ENCODE assay signal across 1 cellular context in genomic region chr6:42627044-42627443, GRCh38.
TF ChIP-seq lines count a peak whose summit lies in the region.

No MANE protein-coding gene starts in this region.

TF ChIP-seq in K562, 482 proteins besides CTCF, POLR2A, EP300 and RAD21 (continues in another document):
- TF ChIP-seq ZNF224 (CRISPR knock-in tag; IDR thresholded peaks at IDR 0.05) (no peak), ZNF785 (CRISPR knock-in tag; IDR thresholded peaks at IDR 0.05) (no peak), ZBTB33 (CRISPR knock-in tag; IDR thresholded peaks at IDR 0.05) (no peak), ETV6 (IDR thresholded peaks at IDR 0.05; ENCODE audit: borderline replicate concordance in 1 of 2, low read depth in 2 of 2, low read length in 1 of 2) (no peak), ETV6 (CRISPR knock-in tag; IDR thresholded peaks at IDR 0.05; ENCODE audit: borderline replicate concordance) (no peak), XRCC4 (IDR thresholded peaks at IDR 0.05; ENCODE audit: extremely low read depth, insufficient read depth, insufficient read length) (no peak), GTF2F1 (IDR thresholded peaks at IDR 0.05; ENCODE audit: low read depth, low read length) (no peak), ZNF165 (CRISPR knock-in tag; IDR thresholded peaks at IDR 0.05; ENCODE audit: borderline replicate concordance) (no peak), HMGN3 (IDR thresholded peaks at IDR 0.05; ENCODE audit: borderline replicate concordance, extremely low read depth, insufficient read length, low read depth, low read length) (no peak), ZNF212 (CRISPR knock-in tag; IDR thresholded peaks at IDR 0.05) (no peak), HDAC2 (IDR thresholded peaks at IDR 0.05) (0 out of 2 replicates have a peak, but pooled peaks have one; percentile 30), LCOR (CRISPR knock-in tag; IDR thresholded peaks at IDR 0.05) (no peak), CBX3 (IDR thresholded peaks at IDR 0.05; ENCODE audit: borderline replicate concordance in 1 of 2, low read length in 2 of 2) (no peak; a peak in 1 of 3 replicates), KDM4B (IDR thresholded peaks at IDR 0.05; ENCODE audit: borderline replicate concordance in 2 of 2, low read depth in 1 of 2) (no peak), JUND (IDR thresholded peaks at IDR 0.05; ENCODE audit: borderline replicate concordance, low read depth, low read length) (0 out of 2 replicates have a peak, but pooled peaks have one; percentile 4), JUND (tag; IDR thresholded peaks at IDR 0.05; ENCODE audit: borderline replicate concordance, low read depth, low read length) (peak; percentile 42; the same call in 1 of the 3 replicates), ZFP91 (CRISPR knock-in tag; IDR thresholded peaks at IDR 0.05) (no peak), ELK3 (CRISPR knock-in tag; IDR thresholded peaks at IDR 0.05) (no peak), SRF (CRISPR knock-in tag; IDR thresholded peaks at IDR 0.05) (peak in 1 of 2 experiments; percentile 83; a peak in 1 of 4 replicates), TRIM25 (IDR thresholded peaks at IDR 0.05; ENCODE audit: borderline replicate concordance) (no peak), ARID3A (IDR thresholded peaks at IDR 0.05; ENCODE audit: borderline replicate concordance, low read depth, low read length) (no peak), ZNF668 (CRISPR knock-in tag; IDR thresholded peaks at IDR 0.05) (0 out of 2 replicates have a peak, but pooled peaks have one; percentile 48), TCF7 (IDR thresholded peaks at IDR 0.05; ENCODE audit: borderline replicate concordance) (no peak), ZBTB12 (CRISPR knock-in tag; IDR thresholded peaks at IDR 0.05) (no peak), ZFX (CRISPR knock-in tag; IDR thresholded peaks at IDR 0.05) (no peak), ZNF511 (CRISPR knock-in tag; IDR thresholded peaks at IDR 0.05) (no peak), MCM7 (IDR thresholded peaks at IDR 0.05) (no peak), ZNF444 (CRISPR knock-in tag; IDR thresholded peaks at IDR 0.05) (no peak), POLR2B (IDR thresholded peaks at IDR 0.05; ENCODE audit: low read depth, partially characterized antibody) (no peak), MAFF (IDR thresholded peaks at IDR 0.05; ENCODE audit: low read length) (peak; percentile 89), SMARCA4 (IDR thresholded peaks at IDR 0.05) (peak; percentile 70; the same call in 1 of the 2 replicates), ZKSCAN1 (IDR thresholded peaks at IDR 0.05; ENCODE audit: low read depth, low read length) (no peak), ZEB2 (IDR thresholded peaks at IDR 0.05) (peak; percentile 38; the same call in 1 of the 2 replicates), RBM25 (IDR thresholded peaks at IDR 0.05; ENCODE audit: low read depth, low read length, severe bottlenecking) (no peak), MYC (IDR thresholded peaks at IDR 0.05; ENCODE audit: low read depth, low read length) (no peak), MYC (CRISPR knock-in tag; IDR thresholded peaks at IDR 0.05; ENCODE audit: borderline replicate concordance, low read depth) (no peak), ZNF197 (CRISPR knock-in tag; IDR thresholded peaks at IDR 0.05; ENCODE audit: low read depth) (no peak), NFIX (CRISPR knock-in tag; IDR thresholded peaks at IDR 0.05; ENCODE audit: low read depth) (no peak), SMC3 (conservative IDR thresholded peaks at IDR 0.05; ENCODE audit: insufficient read depth, low read depth, low read length) (no peak), ATF4 (CRISPR knock-in tag; IDR thresholded peaks at IDR 0.05) (no peak), NCOA6 (IDR thresholded peaks at IDR 0.05) (no peak), SAFB2 (IDR thresholded peaks at IDR 0.05; ENCODE audit: borderline replicate concordance, low read depth, low read length, severe bottlenecking) (no peak), CXXC5 (CRISPR knock-in tag; IDR thresholded peaks at IDR 0.05) (no peak), TAL1 (IDR thresholded peaks at IDR 0.05) (0 out of 2 replicates have a peak, but pooled peaks have one; percentile 3), KLF6 (CRISPR knock-in tag; IDR thresholded peaks at IDR 0.05; ENCODE audit: borderline replicate concordance) (no peak), ZNF445 (CRISPR knock-in tag; IDR thresholded peaks at IDR 0.05; ENCODE audit: low read depth) (no peak), PRMT5 (CRISPR knock-in tag; IDR thresholded peaks at IDR 0.05) (no peak), ZNF655 (CRISPR knock-in tag; IDR thresholded peaks at IDR 0.05) (no peak), ZNF121 (CRISPR knock-in tag; conservative IDR thresholded peaks at IDR 0.05) (no peak), HES1 (IDR thresholded peaks at IDR 0.05; ENCODE audit: low read depth) (no peak), SIN3A (IDR thresholded peaks at IDR 0.05; ENCODE audit: borderline replicate concordance in 2 of 2, control insufficient read depth in 1 of 2, low read depth in 2 of 2, low read length in 2 of 2) (no peak), MTA2 (IDR thresholded peaks at IDR 0.05; ENCODE audit: low read depth) (0 out of 2 replicates have a peak, but pooled peaks have one; percentile 5), THAP7 (CRISPR knock-in tag; IDR thresholded peaks at IDR 0.05) (no peak), KDM1A (IDR thresholded peaks at IDR 0.05) (0 out of 4 replicates have a peak, but pooled peaks of 1 of the 2 experiments have one; percentile 32), MIER1 (IDR thresholded peaks at IDR 0.05; ENCODE audit: low read depth) (no peak), RCOR1 (IDR thresholded peaks at IDR 0.05; ENCODE audit: borderline replicate concordance in 1 of 2, low read depth in 2 of 2, low read length in 2 of 2) (peak in 1 of 2 experiments; percentile 57; a peak in 1 of 4 replicates), MAFK (IDR thresholded peaks at IDR 0.05; ENCODE audit: low read length) (peak; percentile 86), CBFA2T3 (IDR thresholded peaks at IDR 0.05) (peak; percentile 45; the same call in 1 of the 2 replicates)
